ENCODE assay signal across 20 cellular contexts in genomic region chr7:124034754-124035100, GRCh38. TPM values are rescaled to one million over a fixed set of nuclear protein-coding genes. Genes with fewer than 3 reads are reported as not detected.
DNase-seq lines count a peak whose midpoint lies in the region; ATAC-seq and TF ChIP-seq lines count a peak whose summit lies in the region.
"Had no signal": no experiment of that assay in that cellular context is flagged by ENCODE, and none has a peak within 500 bp of the region (broad histone marks: within the 10 kb centered on the region; RNA-seq: fewer than 3 reads in every experiment).

No MANE protein-coding gene starts in this region.

- H2BK5ac ChIP-seq in neuronal stem cell (ENCODE audit: low read length) = no peak overlapping the region

- H3K4me3 Mint-ChIP-seq in GM23338 = 0 out of 3 replicates have a peak overlapping the region, but pooled peaks have one; percentile 37
- peak overlapping the region; percentile 88 for H3K4me3 Mint-ChIP-seq in neural crest cell
- H3K4me3 Mint-ChIP-seq in activated CD8-positive, alpha-beta T cell treated with anti-CD3 and anti-CD28 coated beads for 36 hours = no peak overlapping the region

- H3K9me2 ChIP-seq in GM23338 (ENCODE audit: insufficient read depth) = 0 out of 2 replicates have a peak, but pooled peaks cover 3% of the 10 kb centered on the region

- H3K36me3 Mint-ChIP-seq in GM23338 (ENCODE audit: low read depth) (no peaks in the 10 kb centered on the region), neural crest cell (ENCODE audit: low read depth) (no peaks in the 10 kb centered on the region)
- peaks cover 1% of the 10 kb centered on the region for H3K36me3 Mint-ChIP-seq in activated CD8-positive, alpha-beta T cell treated with anti-CD3 and anti-CD28 coated beads for 36 hours (ENCODE audit: low read depth)
- H3K36me3 Mint-ChIP-seq: CD4-positive, CD25-positive, alpha-beta regulatory T cell had no signal

- no peaks in the 10 kb centered on the region for H3K9me3 Mint-ChIP-seq in GM23338
- peaks cover 2% of the 10 kb centered on the region for H3K9me3 Mint-ChIP-seq in neural crest cell
- no peaks in the 10 kb centered on the region for H3K9me3 Mint-ChIP-seq in activated CD8-positive, alpha-beta T cell treated with anti-CD3 and anti-CD28 coated beads for 36 hours

- no peak overlapping the region for H3K9ac ChIP-seq in neuronal stem cell (ENCODE audit: low read depth, low read length, poor library complexity)
- H3K9ac ChIP-seq: SK-N-SH had no signal

- CTCF ChIA-PET in activated CD8-positive, alpha-beta T cell treated with anti-CD3 and anti-CD28 coated beads for 36 hours (lab: Charles Lee) = no interaction called here

- H3K4me2 ChIP-seq in GM23338 (peak overlapping the region; percentile 88), neuronal stem cell (ENCODE audit: insufficient read depth, low read length, poor library complexity, severe bottlenecking) (no peak overlapping the region)
- H3K4me2 ChIP-seq: SK-N-SH had no signal

- no peak overlapping the region for H2BK12ac ChIP-seq in neuronal stem cell (ENCODE audit: low read length)

- TF ChIP-seq CTCF in 22Rv1 (IDR thresholded peaks at IDR 0.05) (no peak), GM23338 (conservative IDR thresholded peaks at IDR 0.05; ENCODE audit: low read depth in 2 of 2) (no peak), neural crest cell (conservative IDR thresholded peaks at IDR 0.05) (no peak)
- TF ChIP-seq CTCF in activated CD8-positive, alpha-beta T cell treated with anti-CD3 and anti-CD28 coated beads for 36 hours (IDR thresholded peaks at IDR 0.05) = no peak

- H3K27me3 ChIP-seq in GM23338 (ENCODE audit: insufficient read depth) = peaks cover 43% of the 10 kb centered on the region
- peaks cover 3 to 59% (median 27%) of the 10 kb centered on the region in 3 experiments for H3K27me3 ChIP-seq in neuronal stem cell (ENCODE audit: control insufficient read depth in 3 of 3, insufficient read depth in 3 of 3, low read depth in 1 of 3, low read length in 3 of 3)

- 0 out of 2 replicates have a peak, but pooled peaks cover 3% of the 10 kb centered on the region for H3F3A ChIP-seq in GM23338 (replicated peaks; ENCODE audit: low read depth)

- H3K4me3 ChIP-seq in GM23338 = peak overlapping the region; percentile 79; the same call in 1 of the 2 replicates
- no peak overlapping the region for H3K4me3 ChIP-seq in neuronal stem cell (ENCODE audit: low read length in 2 of 2)
- H3K4me3 ChIP-seq: K562 had no signal

- no peak overlapping the region for H2BK15ac ChIP-seq in neuronal stem cell (ENCODE audit: low read length)

- no CpG with 5 or more reads among the region's 1 CpG for WGBS in neuronal stem cell (ENCODE audit: extremely low coverage in 2 of 2, insufficient read length in 2 of 2, insufficient replicate concordance in 1 of 2), 2 donors

- intact Hi-C loops in activated CD8-positive, alpha-beta T cell treated with anti-CD3 and anti-CD28 coated beads for 36 hours (cut with micrococcal nuclease) = no loop called here

- peaks cover 21% of the 10 kb centered on the region for H3K4me1 ChIP-seq in GM23338 (ENCODE audit: insufficient read depth)
- H3K4me1 ChIP-seq in neuronal stem cell (ENCODE audit: control insufficient read depth in 2 of 2, insufficient read depth in 1 of 2, low read depth in 1 of 2, low read length in 2 of 2) = peaks cover 2 to 3% of the 10 kb centered on the region in 2 donors

- H2AFZ ChIP-seq in GM23338 = peak overlapping the region; percentile 38; the same call in 1 of the 2 replicates
- no peak overlapping the region for H2AFZ ChIP-seq in neuronal stem cell (ENCODE audit: low read length)

- H3K27me3 Mint-ChIP-seq in GM23338 (ENCODE audit: insufficient read depth, low read depth, poor library complexity) (peaks cover 26% of the 10 kb centered on the region), neural crest cell (ENCODE audit: low read depth) (peaks cover 8% of the 10 kb centered on the region)
- peaks cover 52% of the 10 kb centered on the region for H3K27me3 Mint-ChIP-seq in activated CD8-positive, alpha-beta T cell treated with anti-CD3 and anti-CD28 coated beads for 36 hours

- H3K79me1 ChIP-seq in neuronal stem cell (ENCODE audit: low read depth, low read length) = no peaks in the 10 kb centered on the region

- no peaks in the 10 kb centered on the region for H3K9me3 ChIP-seq in neuronal stem cell (replicated peaks in 1 of 2; ENCODE audit: control insufficient read depth in 2 of 2, insufficient read depth in 1 of 2, low read depth in 1 of 2, low read length in 2 of 2)
- H3K9me3 ChIP-seq: SK-N-SH had no signal

- no peak for DNase-seq in GM23338 (ENCODE audit: low spot score)
- DNase-seq in caudate nucleus (lab: John Stamatoyannopoulos, UW) = no peak
- DNase-seq in neural crest cell (ENCODE audit: low read depth, low spot score) = no peak
- no peak for DNase-seq in activated CD8-positive, alpha-beta T cell treated with anti-CD3 and anti-CD28 coated beads for 36 hours
- no peak for DNase-seq in DMS153 treated with DMSO at 0.1 percent for 48 hours (lab: John Stamatoyannopoulos, UW; ENCODE audit: unreplicated experiment)
- DNase-seq in neuronal stem cell (ENCODE audit: low spot score) = no peak
- DNase-seq: Calu3; CD4-positive, CD25-positive, alpha-beta regulatory T cell; DMS79 treated with DMSO at 0.1 percent for 48 hours; NCI-H1105 treated with DMSO at 0.1 percent for 48 hours; NCI-H1694; NCI-H2081 treated with DMSO at 0.1 percent for 48 hours; NCI-H524; NCI-H82; SHP77 had no signal

- H3K14ac ChIP-seq in neuronal stem cell (ENCODE audit: low read length) = no peak overlapping the region

- no peaks in the 10 kb centered on the region for H4K20me1 ChIP-seq in GM23338 (replicated peaks; ENCODE audit: insufficient read depth)

- no peak overlapping the region for H2BK120ac ChIP-seq in neuronal stem cell (ENCODE audit: low read depth, low read length)

- no peak overlapping the region for H3K18ac ChIP-seq in neuronal stem cell (ENCODE audit: low read length)

- H3K79me2 ChIP-seq in GM23338 (replicated peaks; ENCODE audit: insufficient read depth) = no peaks in the 10 kb centered on the region

- H3K27ac Mint-ChIP-seq in GM23338 = no peak overlapping the region
- H3K27ac Mint-ChIP-seq in neural crest cell (ENCODE audit: unreplicated experiment) = no peak overlapping the region
- no peak overlapping the region for H3K27ac Mint-ChIP-seq in activated CD8-positive, alpha-beta T cell treated with anti-CD3 and anti-CD28 coated beads for 36 hours
- H3K27ac Mint-ChIP-seq: CD4-positive, CD25-positive, alpha-beta regulatory T cell had no signal

- H4K91ac ChIP-seq in neuronal stem cell (ENCODE audit: low read depth, low read length, poor library complexity) = no peak overlapping the region

- ATAC-seq in GM23338 (no peak), GM18511 (IDR thresholded peaks at IDR 0.05; ENCODE audit: unreplicated experiment) (no peak)
- ATAC-seq in activated CD8-positive, alpha-beta T cell treated with anti-CD3 and anti-CD28 coated beads for 36 hours = no peak
- ATAC-seq: K562 had no signal

- H4K8ac ChIP-seq in neuronal stem cell (ENCODE audit: low read depth, low read length) = no peak overlapping the region

- H3K36me3 ChIP-seq in GM23338 (ENCODE audit: insufficient read depth) = no peaks in the 10 kb centered on the region
- no peaks in the 10 kb centered on the region for H3K36me3 ChIP-seq in neuronal stem cell (replicated peaks in 1 of 2; ENCODE audit: control insufficient read depth in 2 of 2, insufficient read depth in 2 of 2, low read length in 2 of 2)

- H3K27ac ChIP-seq in 22Rv1 = peak overlapping the region; percentile 29; the same call in 1 of the 2 replicates
- no peak overlapping the region for H3K27ac ChIP-seq in GM23338 (ENCODE audit: low read depth)
- peak overlapping the region; percentile 97 for H3K27ac ChIP-seq in caudate nucleus (ENCODE audit: low read depth, low read length)
- no peak overlapping the region for H3K27ac ChIP-seq in neuronal stem cell (replicated peaks; ENCODE audit: low read length)

- H3K4me1 Mint-ChIP-seq in GM23338 = peaks cover 23% of the 10 kb centered on the region
- H3K4me1 Mint-ChIP-seq in neural crest cell = peaks cover 62% of the 10 kb centered on the region
- H3K4me1 Mint-ChIP-seq in activated CD8-positive, alpha-beta T cell treated with anti-CD3 and anti-CD28 coated beads for 36 hours (ENCODE audit: low read depth) = peaks cover 5% of the 10 kb centered on the region

- H3K4ac ChIP-seq in neuronal stem cell (ENCODE audit: low read length) = no peak overlapping the region

- H3K23ac ChIP-seq in neuronal stem cell (ENCODE audit: low read depth, low read length, poor library complexity) = no peak overlapping the region

- no peak overlapping the region for H2AK5ac ChIP-seq in neuronal stem cell (ENCODE audit: low read depth, low read length)

- POLR2A ChIA-PET in activated CD8-positive, alpha-beta T cell treated with anti-CD3 and anti-CD28 coated beads for 36 hours (lab: Charles Lee) = no interaction called here

TF ChIP-seq in GM23338, 12 proteins besides CTCF, POLR2A, EP300 and RAD21 (continues in another document):
- TF ChIP-seq ETS1 (IDR thresholded peaks at IDR 0.05) (no peak), ZNF114 (CRISPR knock-in tag; IDR thresholded peaks at IDR 0.05) (no peak), STAT1 (IDR thresholded peaks at IDR 0.05; ENCODE audit: unreplicated experiment) (no peak)

RNA-seq across cellular contexts. Expression of gene TMEM229A, which starts 1.9 kb away (rescaled TPM):
- 0.16 and 0.80 TPM in 2 replicates for total RNA-seq in GM23338 (2014; rRNA removed; shearing (Covaris generic))
- polyA plus RNA-seq in GM23338 (2016; fragmentation: Nextera tagmentation; extraction: Ambion mirVana) = 0.63 and 0.94 TPM in 2 replicates
- total RNA-seq in neural crest cell = 10.3 and 10.9 TPM in 2 replicates
- not detected for total RNA-seq in activated CD8-positive, alpha-beta T cell treated with anti-CD3 and anti-CD28 coated beads for 36 hours
- 0.31 TPM for polyA plus RNA-seq in neuronal stem cell (2013, experiment 1 of 2)
- polyA plus RNA-seq in neuronal stem cell (2013, experiment 2 of 2) = 0.33 TPM
- total RNA-seq: Calu3; CD4-positive, CD25-positive, alpha-beta regulatory T cell; K562; RPMI7951 had no signal
- polyA plus RNA-seq: CD4-positive, CD25-positive, alpha-beta regulatory T cell; K562 had no signal

Comparison
In these comparisons a context has a peak if more than half of its experiments do, and no peak if none do; other contexts are left out.
1. H3K27ac ChIP-seq: peak in 22Rv1 (single experiment) and caudate nucleus (single experiment); none in GM23338 (single experiment) and neuronal stem cell (single experiment).